ENCODE assay signal across 23 cellular contexts in the genomic region with DNA sequence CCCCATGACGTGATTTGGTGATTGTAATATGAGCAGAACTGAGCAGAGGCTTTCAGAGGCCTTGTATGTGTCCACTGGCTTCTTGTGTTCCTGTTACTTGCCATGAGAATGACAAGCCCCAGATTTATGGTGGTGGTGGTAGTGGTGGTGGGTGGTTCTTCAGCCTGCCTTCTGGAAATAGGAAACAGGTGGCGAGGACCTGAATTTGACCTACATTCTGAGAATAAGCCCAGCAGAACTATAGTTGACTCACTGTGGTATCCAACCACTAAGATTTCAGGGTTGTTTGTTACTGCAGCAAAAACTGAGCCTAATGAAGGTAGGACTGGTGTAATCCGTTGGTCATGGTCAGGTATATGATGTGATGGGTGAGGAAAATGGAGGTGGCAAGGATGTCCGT.
"Had no signal": no experiment of that assay in that cellular context is flagged by ENCODE, and none has a peak within 500 bp of the region (broad histone marks: within the 10 kb centered on the region; RNA-seq: fewer than 3 reads in every experiment).

No MANE protein-coding gene starts in this region.

- H3K27me3 ChIP-seq: colonic mucosa, gastrocnemius medialis, left lung had no signal

- H3K4me1 ChIP-seq: colonic mucosa, esophagus squamous epithelium, gastrocnemius medialis, heart right ventricle, left lung, lower lobe of right lung had no signal

- H3K36me3 ChIP-seq: colonic mucosa, esophagus squamous epithelium, gastrocnemius medialis, heart right ventricle, left lung, lower lobe of right lung had no signal

- H3K4me3 ChIP-seq: colonic mucosa, esophagus squamous epithelium, gastrocnemius medialis, heart right ventricle, left lung, lower lobe of right lung, mucosa of descending colon had no signal

- ATAC-seq: effector memory CD8-positive, alpha-beta T cell; esophagus mucosa; gastrocnemius medialis; heart right ventricle; left cardiac atrium; left lung; left ventricle myocardium superior; lower lobe of right lung; mucosa of descending colon had no signal

- H3K9me3 ChIP-seq: colonic mucosa, esophagus squamous epithelium, gastrocnemius medialis, heart right ventricle, left lung, lower lobe of right lung, mucosa of descending colon had no signal

- H3K27ac ChIP-seq: colonic mucosa, epithelial cell of prostate, esophagus squamous epithelium, gastrocnemius medialis, heart right ventricle, left lung, lower lobe of right lung had no signal

- DNase-seq: colonic mucosa; cortex of kidney; effector CD8-positive, alpha-beta T cell; effector memory CD8-positive, alpha-beta T cell; endodermal cell; erythroblast; esophagus squamous epithelium; foreskin fibroblast; foreskin melanocyte; gastrocnemius medialis; glutamatergic neuron; head of caudate nucleus; heart right ventricle; hippocampal formation; left cardiac atrium; left lung; left ventricle myocardium superior; lower lobe of right lung; mesenchymal stem cell; mucosa of descending colon; naive B cell had no signal
